Comparison of ENCODE assay signal across 8 cellular contexts in the genomic region with DNA sequence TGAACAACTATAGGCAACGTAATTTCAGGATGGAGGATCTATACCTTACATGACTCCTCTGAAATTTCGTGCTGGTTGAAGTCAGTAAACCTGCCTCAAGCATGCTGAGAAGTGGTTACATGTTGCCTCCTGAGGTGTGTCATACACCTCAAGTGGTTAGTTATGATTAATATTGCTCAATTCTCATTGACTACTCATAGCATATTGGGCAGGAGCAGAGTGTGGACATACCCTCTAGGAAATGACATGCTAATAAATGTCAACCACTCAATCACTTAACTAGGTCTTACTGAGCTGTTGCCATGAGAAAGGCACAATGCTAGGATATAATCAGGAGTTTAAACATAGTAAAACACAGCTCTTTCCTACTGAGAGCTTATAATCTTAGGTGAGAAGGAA. TPM values are rescaled to one million over a fixed set of nuclear protein-coding genes. Genes with fewer than 3 reads are reported as not detected.
DNase-seq lines count a peak whose midpoint lies in the region; ATAC-seq and TF ChIP-seq lines count a peak whose summit lies in the region.

No MANE protein-coding gene starts in this region.

- no peaks in the 10 kb centered on the region for H3K27me3 ChIP-seq in gastroesophageal sphincter
- H3K27me3 ChIP-seq in stomach: no peaks in the 10 kb centered on the region

- H3K4me3 ChIP-seq in gastroesophageal sphincter: no peak overlapping the region
- H3K4me3 ChIP-seq in stomach: no peak overlapping the region

- intact Hi-C loops in stomach (cut with DNase I; ENCODE audit: low total_unique reads): no loop called here

- no peak for TF ChIP-seq POLR2A in gastroesophageal sphincter (IDR thresholded peaks at IDR 0.05)
- no peak for TF ChIP-seq POLR2A in stomach (IDR thresholded peaks at IDR 0.05)

- peak; percentile 38 for DNase-seq in activated naive CD4-positive, alpha-beta T cell treated with Interleukin-2 at 50 U/mL for 16 hours
- no peak for DNase-seq in activated naive CD4-positive, alpha-beta T cell (lab: John Stamatoyannopoulos, UW)
- DNase-seq in T-helper 22 cell (ENCODE audit: low read depth) (peak; percentile 44), stomach (no peak), GM03348 (ENCODE audit: low spot score) (no peak), SHP77 treated with DMSO at 0.1 percent for 48 hours (lab: John Stamatoyannopoulos, UW) (no peak), anterior cingulate cortex (lab: John Stamatoyannopoulos, UW) (no peak)

- no peak for TF ChIP-seq CTCF in gastroesophageal sphincter (IDR thresholded peaks at IDR 0.05)
- TF ChIP-seq CTCF in stomach (IDR thresholded peaks at IDR 0.05): no peak

- H3K36me3 ChIP-seq in gastroesophageal sphincter (no peaks in the 10 kb centered on the region), stomach (no peaks in the 10 kb centered on the region)

- H3K4me1 ChIP-seq in gastroesophageal sphincter (peaks cover 3 to 56% (median 33%) of the 10 kb centered on the region in 3 donors), stomach (peaks cover 18 to 39% (median 31%) of the 10 kb centered on the region in 4 donors)

- H3K9me3 ChIP-seq in gastroesophageal sphincter (no peaks in the 10 kb centered on the region), stomach (no peaks in the 10 kb centered on the region)

- TF ChIP-seq EP300 in gastroesophageal sphincter (IDR thresholded peaks at IDR 0.05) (no peak), stomach (IDR thresholded peaks at IDR 0.05) (no peak)

- peak overlapping the region; percentile 75 to 87 (median 78) for H3K27ac ChIP-seq in gastroesophageal sphincter
- peak overlapping the region in 3 of 5 donors; percentile 29 to 74 (median 72) for H3K27ac ChIP-seq in stomach

- WGBS in gastroesophageal sphincter (ENCODE audit: low coverage in 1 of 2), 2 donors: 57 to 65% methylated on average over 2 of the region's 2 CpGs
- WGBS in stomach, 5 donors: 60 to 74% (median 72%) methylated on average over 2 of the region's 2 CpGs

- ATAC-seq in gastroesophageal sphincter: no peak

RNA-seq across cellular contexts. Expression of a gene that starts 37.1 kb away (rescaled TPM):
- 10 to 100 TPM; 14.7 to 17.5 (median 16.1) TPM for total RNA-seq in gastroesophageal sphincter
- 10 to 100 TPM in 3 of 5 donors, 1 to 10 TPM in 1, under 1 TPM in 1; 0.89 to 48.4 (median 11.6) TPM for total RNA-seq in stomach
- 10 to 100 TPM in 2 of 3 donors, 1 to 10 TPM in 1; 9.0 to 11.2 (median 11.0) TPM for polyA plus RNA-seq in stomach

RNA-seq across cellular contexts. Expression of a gene that starts 47.3 kb away (rescaled TPM):
- total RNA-seq in gastroesophageal sphincter (100 to 1,000 TPM in 2 of 4 donors, 10 to 100 TPM in 2; 57.6 to 155 (median 106) TPM), stomach (100 to 1,000 TPM in 2 of 5 donors, 10 to 100 TPM in 2, 1 to 10 TPM in 1; 6.4 to 308 (median 53.9) TPM)
- polyA plus RNA-seq in stomach: 100 to 1,000 TPM; 220 to 830 (median 399) TPM

Comparison
In these comparisons a context has a peak if more than half of its experiments do, and no peak if none do; other contexts are left out.
1. DNase-seq: peak in activated naive CD4-positive, alpha-beta T cell treated with Interleukin-2 at 50 U/mL for 16 hours (single experiment) and T-helper 22 cell (single experiment); none in activated naive CD4-positive, alpha-beta T cell (0 of 4), stomach (single experiment), GM03348 (single experiment), SHP77 treated with DMSO at 0.1 percent for 48 hours (single experiment) and anterior cingulate cortex (0 of 58).